ENCODE assay signal across 1 cellular context in the genomic region with DNA sequence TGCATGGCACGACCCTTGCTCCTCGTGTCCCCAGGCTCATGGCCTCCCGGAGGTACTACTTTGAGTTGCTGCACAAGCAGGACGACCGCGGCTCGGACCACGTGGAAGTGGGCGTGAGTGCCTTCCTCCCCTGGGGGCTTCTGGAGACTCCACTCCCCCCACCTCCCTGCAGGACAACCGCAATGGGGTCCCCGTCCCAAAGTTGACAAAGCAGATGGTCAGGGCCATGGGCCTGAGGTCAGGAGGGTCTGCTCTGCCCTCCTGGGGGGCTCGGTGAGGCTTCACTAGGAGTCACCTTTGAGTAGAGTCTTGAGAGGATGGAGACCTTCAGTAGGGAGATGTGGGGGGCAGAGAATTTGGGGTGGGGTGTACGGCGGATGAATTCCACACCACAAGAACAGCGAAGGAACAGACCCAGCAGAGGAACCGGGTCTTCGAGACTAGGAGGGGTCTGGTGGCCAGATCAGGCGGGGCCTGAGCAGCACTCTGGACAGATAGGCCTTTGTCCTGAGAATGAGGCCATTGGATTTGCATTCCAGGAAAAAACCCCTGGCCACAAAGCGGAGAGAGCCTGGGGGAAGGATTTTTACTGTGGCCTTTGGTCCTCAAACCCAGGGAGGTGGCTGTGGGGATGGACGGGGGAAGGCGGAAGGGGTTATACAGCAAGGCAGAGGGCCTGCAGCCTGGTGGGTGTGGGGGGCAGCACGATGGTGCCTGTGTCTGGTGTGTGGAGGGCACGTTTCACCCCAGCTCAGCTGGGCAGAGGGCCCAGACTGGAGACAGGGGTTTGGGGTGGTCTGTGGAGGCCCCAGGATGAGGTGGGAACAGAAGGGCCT.
TF ChIP-seq lines count a peak whose summit lies in the region.

No MANE protein-coding gene starts in this region.

TF ChIP-seq in HepG2, 621 proteins besides CTCF, POLR2A, EP300 and RAD21 (continued from another document and continues in another):
- TF ChIP-seq, protein P1, sequence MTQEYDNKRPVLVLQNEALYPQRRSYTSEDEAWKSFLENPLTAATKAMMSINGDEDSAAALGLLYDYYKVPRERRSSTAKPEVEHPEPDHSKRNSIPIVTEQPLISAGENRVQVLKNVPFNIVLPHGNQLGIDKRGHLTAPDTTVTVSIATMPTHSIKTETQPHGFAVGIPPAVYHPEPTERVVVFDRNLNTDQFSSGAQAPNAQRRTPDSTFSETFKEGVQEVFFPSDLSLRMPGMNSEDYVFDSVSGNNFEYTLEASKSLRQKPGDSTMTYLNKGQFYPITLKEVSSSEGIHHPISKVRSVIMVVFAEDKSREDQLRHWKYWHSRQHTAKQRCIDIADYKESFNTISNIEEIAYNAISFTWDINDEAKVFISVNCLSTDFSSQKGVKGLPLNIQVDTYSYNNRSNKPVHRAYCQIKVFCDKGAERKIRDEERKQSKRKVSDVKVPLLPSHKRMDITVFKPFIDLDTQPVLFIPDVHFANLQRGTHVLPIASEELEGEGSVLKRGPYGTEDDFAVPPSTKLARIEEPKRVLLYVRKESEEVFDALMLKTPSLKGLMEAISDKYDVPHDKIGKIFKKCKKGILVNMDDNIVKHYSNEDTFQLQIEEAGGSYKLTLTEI (CRISPR knock-in tag; conservative IDR thresholded peaks at IDR 0.05): no peak
- TF ChIP-seq SOX5 (CRISPR knock-in tag; IDR thresholded peaks at IDR 0.05; ENCODE audit: borderline replicate concordance): peak; percentile 57; the same call in 1 of the 2 replicates
- no peak for TF ChIP-seq ZNF589 (CRISPR knock-in tag; conservative IDR thresholded peaks at IDR 0.05)
- peak; percentile 68; the same call in 1 of the 2 replicates for TF ChIP-seq ZSCAN29 (CRISPR knock-in tag; conservative IDR thresholded peaks at IDR 0.05)
- TF ChIP-seq ZNF879 (CRISPR knock-in tag; IDR thresholded peaks at IDR 0.05): no peak
- TF ChIP-seq ZNF713 (CRISPR knock-in tag; IDR thresholded peaks at IDR 0.05): no peak
- TF ChIP-seq HIVEP1 (CRISPR knock-in tag; IDR thresholded peaks at IDR 0.05): no peak
- no peak for TF ChIP-seq ZNF414 (CRISPR knock-in tag; IDR thresholded peaks at IDR 0.05)
- TF ChIP-seq, protein P2, sequence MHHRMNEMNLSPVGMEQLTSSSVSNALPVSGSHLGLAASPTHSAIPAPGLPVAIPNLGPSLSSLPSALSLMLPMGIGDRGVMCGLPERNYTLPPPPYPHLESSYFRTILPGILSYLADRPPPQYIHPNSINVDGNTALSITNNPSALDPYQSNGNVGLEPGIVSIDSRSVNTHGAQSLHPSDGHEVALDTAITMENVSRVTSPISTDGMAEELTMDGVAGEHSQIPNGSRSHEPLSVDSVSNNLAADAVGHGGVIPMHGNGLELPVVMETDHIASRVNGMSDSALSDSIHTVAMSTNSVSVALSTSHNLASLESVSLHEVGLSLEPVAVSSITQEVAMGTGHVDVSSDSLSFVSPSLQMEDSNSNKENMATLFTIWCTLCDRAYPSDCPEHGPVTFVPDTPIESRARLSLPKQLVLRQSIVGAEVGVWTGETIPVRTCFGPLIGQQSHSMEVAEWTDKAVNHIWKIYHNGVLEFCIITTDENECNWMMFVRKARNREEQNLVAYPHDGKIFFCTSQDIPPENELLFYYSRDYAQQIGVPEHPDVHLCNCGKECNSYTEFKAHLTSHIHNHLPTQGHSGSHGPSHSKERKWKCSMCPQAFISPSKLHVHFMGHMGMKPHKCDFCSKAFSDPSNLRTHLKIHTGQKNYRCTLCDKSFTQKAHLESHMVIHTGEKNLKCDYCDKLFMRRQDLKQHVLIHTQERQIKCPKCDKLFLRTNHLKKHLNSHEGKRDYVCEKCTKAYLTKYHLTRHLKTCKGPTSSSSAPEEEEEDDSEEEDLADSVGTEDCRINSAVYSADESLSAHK (CRISPR knock-in tag; IDR thresholded peaks at IDR 0.05; ENCODE audit: borderline replicate concordance): no peak
- TF ChIP-seq HCFC1 (IDR thresholded peaks at IDR 0.05; ENCODE audit: low read depth, low read length): no peak
- no peak for TF ChIP-seq NR2F1 (CRISPR knock-in tag; IDR thresholded peaks at IDR 0.05)
- no peak for TF ChIP-seq MTA3 (CRISPR knock-in tag; IDR thresholded peaks at IDR 0.05)
- TF ChIP-seq ZBTB7A (CRISPR knock-in tag; IDR thresholded peaks at IDR 0.05): peak; percentile 72
- peak; percentile 46; the same call in 1 of the 2 replicates for TF ChIP-seq GFI1 (CRISPR knock-in tag; IDR thresholded peaks at IDR 0.05; ENCODE audit: borderline replicate concordance)
- no peak for TF ChIP-seq GLI4 (CRISPR knock-in tag; IDR thresholded peaks at IDR 0.05; ENCODE audit: borderline replicate concordance)
- no peak for TF ChIP-seq TFDP1 (CRISPR knock-in tag; IDR thresholded peaks at IDR 0.05; ENCODE audit: borderline replicate concordance)
- TF ChIP-seq, protein P3, sequence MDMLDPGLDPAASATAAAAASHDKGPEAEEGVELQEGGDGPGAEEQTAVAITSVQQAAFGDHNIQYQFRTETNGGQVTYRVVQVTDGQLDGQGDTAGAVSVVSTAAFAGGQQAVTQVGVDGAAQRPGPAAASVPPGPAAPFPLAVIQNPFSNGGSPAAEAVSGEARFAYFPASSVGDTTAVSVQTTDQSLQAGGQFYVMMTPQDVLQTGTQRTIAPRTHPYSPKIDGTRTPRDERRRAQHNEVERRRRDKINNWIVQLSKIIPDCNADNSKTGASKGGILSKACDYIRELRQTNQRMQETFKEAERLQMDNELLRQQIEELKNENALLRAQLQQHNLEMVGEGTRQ (IDR thresholded peaks at IDR 0.05; ENCODE audit: low read depth, low read length): no peak
- TF ChIP-seq, protein P3 (CRISPR knock-in tag; IDR thresholded peaks at IDR 0.05; ENCODE audit: borderline replicate concordance): no peak
- TF ChIP-seq PBX2 (CRISPR knock-in tag; IDR thresholded peaks at IDR 0.05): no peak
- no peak for TF ChIP-seq ZNF484 (CRISPR knock-in tag; IDR thresholded peaks at IDR 0.05; ENCODE audit: borderline replicate concordance, low read depth)
- TF ChIP-seq ZNF605 (CRISPR knock-in tag; IDR thresholded peaks at IDR 0.05): no peak
- no peak for TF ChIP-seq TARDBP (CRISPR knock-in tag; IDR thresholded peaks at IDR 0.05)
- no peak for TF ChIP-seq ZNF562 (CRISPR knock-in tag; IDR thresholded peaks at IDR 0.05; ENCODE audit: borderline replicate concordance)
- TF ChIP-seq ZFP36L2 (CRISPR knock-in tag; IDR thresholded peaks at IDR 0.05): no peak
- no peak for TF ChIP-seq CCAR2 (optimal IDR thresholded peaks at IDR 0.05; ENCODE audit: low read depth, low read length)
- TF ChIP-seq SP1 (IDR thresholded peaks at IDR 0.05): no peak
- no peak for TF ChIP-seq SP1 (CRISPR knock-in tag; IDR thresholded peaks at IDR 0.05)
- no peak for TF ChIP-seq ZNF276 (CRISPR knock-in tag; IDR thresholded peaks at IDR 0.05; ENCODE audit: low read depth)
- no peak for TF ChIP-seq PAF1 (CRISPR knock-in tag; IDR thresholded peaks at IDR 0.05)
- no peak for TF ChIP-seq EZH2 (conservative IDR thresholded peaks at IDR 0.05; ENCODE audit: low read depth, low read length)
- TF ChIP-seq XBP1 (CRISPR knock-in tag; IDR thresholded peaks at IDR 0.05): no peak
- no peak for TF ChIP-seq SMARCC2 (IDR thresholded peaks at IDR 0.05)
- TF ChIP-seq ZNF235 (CRISPR knock-in tag; IDR thresholded peaks at IDR 0.05; ENCODE audit: borderline replicate concordance): no peak
- no peak for TF ChIP-seq ZBTB37 (CRISPR knock-in tag; IDR thresholded peaks at IDR 0.05)
- no peak for TF ChIP-seq ZNF121 (CRISPR knock-in tag; IDR thresholded peaks at IDR 0.05)
- TF ChIP-seq ZNF878 (CRISPR knock-in tag; IDR thresholded peaks at IDR 0.05): no peak
- no peak for TF ChIP-seq SNAPC2 (CRISPR knock-in tag; IDR thresholded peaks at IDR 0.05)
- no peak for TF ChIP-seq ZBTB20 (CRISPR knock-in tag; IDR thresholded peaks at IDR 0.05; ENCODE audit: borderline replicate concordance, low read depth)
- no peak for TF ChIP-seq SMARCE1 (IDR thresholded peaks at IDR 0.05; ENCODE audit: borderline replicate concordance)
- TF ChIP-seq TEAD2 (CRISPR knock-in tag; IDR thresholded peaks at IDR 0.05): no peak
- TF ChIP-seq ZFP82 (CRISPR knock-in tag; IDR thresholded peaks at IDR 0.05; ENCODE audit: borderline replicate concordance): no peak
- no peak for TF ChIP-seq HMGA1 (CRISPR knock-in tag; conservative IDR thresholded peaks at IDR 0.05)
- no peak for TF ChIP-seq SMAD9 (CRISPR knock-in tag; IDR thresholded peaks at IDR 0.05)
- no peak for TF ChIP-seq KLF11 (CRISPR knock-in tag; IDR thresholded peaks at IDR 0.05)
- no peak for TF ChIP-seq ZKSCAN8 (CRISPR knock-in tag; IDR thresholded peaks at IDR 0.05; ENCODE audit: borderline replicate concordance)
- TF ChIP-seq ZNF512 (CRISPR knock-in tag; IDR thresholded peaks at IDR 0.05): no peak
- no peak for TF ChIP-seq FOXO1 (CRISPR knock-in tag; IDR thresholded peaks at IDR 0.05)
- TF ChIP-seq HDAC1 (CRISPR knock-in tag; IDR thresholded peaks at IDR 0.05): peak; percentile 75
- no peak for TF ChIP-seq SNAPC5 (CRISPR knock-in tag; IDR thresholded peaks at IDR 0.05; ENCODE audit: borderline replicate concordance)
- no peak for TF ChIP-seq ZNF615 (CRISPR knock-in tag; IDR thresholded peaks at IDR 0.05; ENCODE audit: borderline replicate concordance)
- no peak for TF ChIP-seq TCF12 (IDR thresholded peaks at IDR 0.05)
- TF ChIP-seq TCF12 (CRISPR knock-in tag; IDR thresholded peaks at IDR 0.05): no peak
- TF ChIP-seq NFYC (CRISPR knock-in tag; IDR thresholded peaks at IDR 0.05): no peak
- no peak for TF ChIP-seq ZNF629 (CRISPR knock-in tag; conservative IDR thresholded peaks at IDR 0.05)
- no peak for TF ChIP-seq MYC (CRISPR knock-in tag; IDR thresholded peaks at IDR 0.05; ENCODE audit: borderline replicate concordance)
